7 cellular contexts compared by ENCODE assay signal in genomic region chr16:56582911-56583310, GRCh38. TPM values are rescaled to one million over a fixed set of nuclear protein-coding genes. Genes with fewer than 3 reads are reported as not detected.
"Had no signal": no experiment of that assay in that cellular context is flagged by ENCODE, and none has a peak within 500 bp of the region (broad histone marks: within the 10 kb centered on the region; RNA-seq: fewer than 3 reads in every experiment).

No MANE protein-coding gene starts in this region.

RNA-seq across cellular contexts. Expression of gene MT3, which starts 6.4 kb away (rescaled TPM):
- total RNA-seq: GM23338, H4, HFFc6, HT1080, IMR-90, K562 had no signal

RNA-seq across cellular contexts. Expression of gene MT4, which starts 18.0 kb away (rescaled TPM):
- total RNA-seq: GM23338, H4, H7, HFFc6, HT1080, IMR-90, K562 had no signal

RNA-seq across cellular contexts. Expression of gene MT1E, which starts 42.7 kb away (rescaled TPM):
- total RNA-seq: H4 had no signal

RNA-seq across cellular contexts. Expression of gene MT1M, which starts 49.5 kb away (rescaled TPM):
- total RNA-seq: H4, HT1080, IMR-90, K562 had no signal
